Comparison of ENCODE assay signal across 8 cellular contexts in the genomic region with DNA sequence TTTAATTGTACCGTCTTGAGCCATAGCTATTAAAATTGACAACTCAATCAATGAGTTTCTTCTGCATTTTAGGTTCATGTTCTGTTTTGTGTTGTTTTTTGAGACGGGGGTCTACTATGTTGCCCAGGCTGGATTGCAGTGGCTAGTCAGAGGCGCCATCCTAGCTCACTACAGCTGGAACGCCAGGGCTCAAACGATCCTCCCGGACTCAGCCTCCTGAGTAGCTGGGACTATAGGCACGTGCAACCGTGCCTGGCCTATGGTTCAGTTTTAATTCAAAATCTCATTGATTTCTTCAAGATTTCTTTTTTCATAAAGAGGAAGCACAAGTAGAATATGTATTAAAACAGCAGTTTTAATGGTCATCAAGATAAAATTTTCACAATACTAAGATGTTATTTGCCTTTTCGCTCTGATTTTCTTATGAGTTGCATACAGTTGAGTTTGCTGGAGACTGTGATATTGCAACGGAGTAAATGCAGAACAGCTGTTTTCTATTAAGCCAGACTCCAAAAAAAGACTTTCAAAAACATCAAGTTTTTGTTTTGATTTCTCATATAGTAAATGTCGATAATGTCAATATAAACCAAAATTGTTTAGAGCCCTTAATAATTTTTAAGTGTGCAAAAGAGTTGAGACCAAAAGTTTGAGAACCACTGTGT. TPM values are rescaled to one million over a fixed set of nuclear protein-coding genes. Genes with fewer than 3 reads are reported as not detected.
A peak's percentile ranks its signal among the peaks of the same experiment; 100 is the strongest.
DNase-seq lines count a peak whose midpoint lies in the region; ATAC-seq, FAIRE-seq and TF ChIP-seq lines count a peak whose summit lies in the region.

No MANE protein-coding gene starts in this region.

- TF ChIP-seq POLR2A in K562 (conservative IDR thresholded peaks at IDR 0.05), result no peak

- DNase-seq in BE2C, result no peak
- DNase-seq in HFFc6, result no peak
- no peak for DNase-seq in K562 (ENCODE audit: extremely low read depth in 1 of 4, low spot score in 3 of 4)
- DNase-seq in frontal cortex (ENCODE audit: low spot score in 2 of 2), result no peak
- no peak for DNase-seq in T1000 (lab: John Stamatoyannopoulos, UW)
- no peak for DNase-seq in posterior vena cava (ENCODE audit: low spot score)

- H3K4me3 ChIP-seq in BE2C (ENCODE audit: low read depth, low read length) (peak overlapping the region; percentile 98), K562 (peak overlapping the region; percentile 82), muscle layer of duodenum (ENCODE audit: low read depth in 1 of 2, low read length in 2 of 2) (peak overlapping the region; percentile 88 to 93)

- H3K9me1 ChIP-seq in K562 (ENCODE audit: control insufficient read depth, insufficient read depth, low read length), result peaks cover 5% of the 10 kb centered on the region

- peaks cover 18% of the 10 kb centered on the region for H3K36me3 Mint-ChIP-seq in HFFc6 (ENCODE audit: low read depth)

- H3K9me3 Mint-ChIP-seq in HFFc6, result no peaks in the 10 kb centered on the region

- H3K79me2 ChIP-seq in K562 (ENCODE audit: control insufficient read depth, insufficient read depth, low read length), result peaks cover 40% of the 10 kb centered on the region

- H3K4me1 Mint-ChIP-seq in HFFc6 (ENCODE audit: low read depth), result peaks cover 39% of the 10 kb centered on the region

- WGBS in K562 (ENCODE audit: insufficient coverage, low coverage, missing lambda C conversion rate), result 60% methylated on average over 11 of the region's 11 CpGs

- intact Hi-C loops in K562 (cut with micrococcal nuclease) (no loop called here), posterior vena cava (cut with DNase I) (no loop called here)

- no peak for FAIRE-seq in K562 (lab: Jason Lieb, UNC)
- FAIRE-seq in frontal cortex (lab: Jason Lieb, UNC), result no peak

- H3K27ac ChIP-seq in K562 (ENCODE audit: extremely low read depth, low read depth, low read length), result no peak overlapping the region
- peak overlapping the region; percentile 68 for H3K27ac ChIP-seq in muscle layer of duodenum (ENCODE audit: low read length)

- no peaks in the 10 kb centered on the region for H3K36me3 ChIP-seq in BE2C
- H3K36me3 ChIP-seq in K562 (ENCODE audit: control insufficient read depth, insufficient read depth, low read length), result no peaks in the 10 kb centered on the region
- peaks cover 6 to 9% of the 10 kb centered on the region in 2 donors for H3K36me3 ChIP-seq in muscle layer of duodenum (ENCODE audit: control insufficient read depth in 1 of 2, insufficient read depth in 2 of 2, low read length in 2 of 2)

- ATAC-seq in K562 (no peak), HG03457 (IDR thresholded peaks at IDR 0.05; ENCODE audit: unreplicated experiment) (no peak)

- TF ChIP-seq EP300 in K562 (IDR thresholded peaks at IDR 0.05; ENCODE audit: low read length), result no peak

- H3K9ac ChIP-seq in K562 (ENCODE audit: insufficient read depth in 1 of 2, low read depth in 2 of 2, low read length in 2 of 2), result peak overlapping the region in 1 of 2 experiments; percentile 82; a peak in 2 of 4 replicates

- TF ChIP-seq RAD21 in K562 (CRISPR knock-in tag; conservative IDR thresholded peaks at IDR 0.05 in 1 of 2, IDR thresholded peaks at IDR 0.05 in 1 of 2), result no peak

- POLR2A ChIA-PET in K562 (lab: Yijun Ruan, JAX), result interaction anchor here (0.9 to 2.2 kb wide), 7 partner anchors 9 to 135 kb away, joined by 3 to 18 read pairs (median 8); no protein-coding TSS in a partner anchor

- H3K27ac Mint-ChIP-seq in HFFc6, result peak overlapping the region; percentile 99

- H2AFZ ChIP-seq in K562 (ENCODE audit: low read depth, low read length), result peak overlapping the region; percentile 97

- H3K4me1 ChIP-seq in BE2C (no peaks in the 10 kb centered on the region), K562 (replicated peaks in 1 of 2; ENCODE audit: control insufficient read depth in 2 of 2, insufficient read depth in 2 of 2, low read length in 2 of 2) (peaks cover 7 to 19% of the 10 kb centered on the region in 2 experiments; a peak in 3 of 5 replicates), muscle layer of duodenum (ENCODE audit: control insufficient read depth in 1 of 2, insufficient read depth in 2 of 2, low read length in 2 of 2) (peaks cover 23 to 28% of the 10 kb centered on the region in 2 donors)

- in situ Hi-C loops in K562 (cut with MboI), result no loop called here

- CTCF ChIA-PET in K562 (lab: Yijun Ruan, JAX; ENCODE audit: low intra/inter-chr PET ratio), result no interaction called here

- H3K27me3 Mint-ChIP-seq in HFFc6 (ENCODE audit: insufficient read depth), result peaks cover 2% of the 10 kb centered on the region

- TF ChIP-seq CTCF in BE2C (IDR thresholded peaks at IDR 0.05; ENCODE audit: low read depth, low read length), result no peak
- TF ChIP-seq CTCF in HFFc6 (IDR thresholded peaks at IDR 0.05), result no peak
- TF ChIP-seq CTCF in K562 (IDR thresholded peaks at IDR 0.05 in 2 of 3, conservative IDR thresholded peaks at IDR 0.05 in 1 of 3; ENCODE audit: insufficient read depth in 2 of 3, low read depth in 1 of 3, low read length in 3 of 3), result no peak

- H3K4me3 Mint-ChIP-seq in HFFc6, result peak overlapping the region; percentile 98

- H3K4me2 ChIP-seq in K562 (ENCODE audit: insufficient read depth, low read length), result peak overlapping the region; percentile 95

- H3K27me3 ChIP-seq in BE2C, result no peaks in the 10 kb centered on the region
- no peaks in the 10 kb centered on the region for H3K27me3 ChIP-seq in K562 (ENCODE audit: control insufficient read depth in 2 of 2, insufficient read depth in 2 of 2, low read length in 2 of 2)
- no peaks in the 10 kb centered on the region for H3K27me3 ChIP-seq in muscle layer of duodenum (ENCODE audit: low read depth, low read length)

- peaks cover 13% of the 10 kb centered on the region; the same call in 1 of the 2 replicates for H4K20me1 ChIP-seq in K562 (replicated peaks; ENCODE audit: control insufficient read depth, insufficient read depth, low read length)

- no TSS peak for BruUV-seq in K562 (replicated peaks; lab: Mats Ljungman, UMichigan)

- no peaks in the 10 kb centered on the region for H3K9me3 ChIP-seq in BE2C
- H3K9me3 ChIP-seq in K562 (replicated peaks; ENCODE audit: control insufficient read depth, insufficient read depth, low read depth, low read length), result no peaks in the 10 kb centered on the region
- no peaks in the 10 kb centered on the region for H3K9me3 ChIP-seq in muscle layer of duodenum (ENCODE audit: control insufficient read depth in 1 of 2, low read length in 2 of 2)

TF ChIP-seq in K562, 482 proteins besides CTCF, POLR2A, EP300 and RAD21:
- TF ChIP-seq MTA2 (IDR thresholded peaks at IDR 0.05; ENCODE audit: low read depth), result no peak
- no peak for TF ChIP-seq SNIP1 (IDR thresholded peaks at IDR 0.05; ENCODE audit: low read depth)
- TF ChIP-seq RAD51 (IDR thresholded peaks at IDR 0.05; ENCODE audit: borderline replicate concordance, low read depth), result no peak
- TF ChIP-seq, protein P1, sequence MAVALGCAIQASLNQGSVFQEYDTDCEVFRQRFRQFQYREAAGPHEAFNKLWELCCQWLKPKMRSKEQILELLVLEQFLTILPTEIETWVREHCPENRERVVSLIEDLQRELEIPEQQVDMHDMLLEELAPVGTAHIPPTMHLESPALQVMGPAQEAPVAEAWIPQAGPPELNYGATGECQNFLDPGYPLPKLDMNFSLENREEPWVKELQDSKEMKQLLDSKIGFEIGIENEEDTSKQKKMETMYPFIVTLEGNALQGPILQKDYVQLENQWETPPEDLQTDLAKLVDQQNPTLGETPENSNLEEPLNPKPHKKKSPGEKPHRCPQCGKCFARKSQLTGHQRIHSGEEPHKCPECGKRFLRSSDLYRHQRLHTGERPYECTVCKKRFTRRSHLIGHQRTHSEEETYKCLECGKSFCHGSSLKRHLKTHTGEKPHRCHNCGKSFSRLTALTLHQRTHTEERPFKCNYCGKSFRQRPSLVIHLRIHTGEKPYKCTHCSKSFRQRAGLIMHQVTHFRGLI (CRISPR knock-in tag; IDR thresholded peaks at IDR 0.05), result no peak
- no peak for TF ChIP-seq ZNF57 (CRISPR knock-in tag; IDR thresholded peaks at IDR 0.05)
- no peak for TF ChIP-seq HDAC6 (IDR thresholded peaks at IDR 0.05; ENCODE audit: low read depth, low read length)
- TF ChIP-seq BMI1 (IDR thresholded peaks at IDR 0.05; ENCODE audit: low read length), result no peak
- no peak for TF ChIP-seq CREB1 (IDR thresholded peaks at IDR 0.05)
- no peak for TF ChIP-seq CREB1 (CRISPR knock-in tag; IDR thresholded peaks at IDR 0.05)
- no peak for TF ChIP-seq ZNF3 (CRISPR knock-in tag; IDR thresholded peaks at IDR 0.05)
- no peak for TF ChIP-seq MEF2D (tag; conservative IDR thresholded peaks at IDR 0.05; ENCODE audit: low read depth)
- TF ChIP-seq FOS (IDR thresholded peaks at IDR 0.05; ENCODE audit: extremely low read depth, insufficient read length), result no peak

RNA-seq across cellular contexts. Expression of a gene that starts 1.1 kb away (rescaled TPM):
- 26.6 TPM for polyA plus RNA-seq in BE2C (2012; ENCODE audit: insufficient read depth, insufficient read length, low read depth)
- 10 to 100 TPM; 27.5 to 37.1 (median 29.8) TPM for total RNA-seq in HFFc6 (2021; fragmentation: NEBNext Ultra II Directional; extraction: Animal tissue kit (Norgen Biotek cat#: 25700))
- total RNA-seq in K562 (2011; cell fraction: chromatin; rRNA removed; ENCODE audit: low replicate concordance), result 32.0 and 52.5 TPM in 2 replicates
- 17.0 and 17.2 TPM in 2 replicates for total RNA-seq in K562 (2011; cell fraction: nucleolus; rRNA removed)
- total RNA-seq in K562 (2011; cell fraction: nucleoplasm; rRNA removed), result 26.4 and 28.0 TPM in 2 replicates
- total RNA-seq in K562 (2014; rRNA removed) (18.5 and 22.7 TPM in 2 replicates), K562 (2014; rRNA removed; fragmentation: Illumina TruSeq; extraction: Trizol) (26.3 and 28.2 TPM in 2 replicates), K562 (2015; rRNA removed; fragmentation: Illumina TruSeq; extraction: Trizol) (22.7 and 22.8 TPM in 2 replicates), K562 (2021) (20.3 and 20.6 TPM in 2 replicates), frontal cortex (17.9 TPM), posterior vena cava (10 to 100 TPM; 18.7 to 19.5 TPM)
- polyA plus RNA-seq in K562 (2011; rRNA removed) (21.5 and 24.9 TPM in 2 replicates), K562 (2014; fragmentation: Illumina TruSeq; extraction: Trizol) (30.9 and 41.7 TPM in 2 replicates), K562 (2014; fragmentation: Nextera tagmentation; extraction: Ambion mirVana) (1 to 10 TPM; 6.2 to 6.7 TPM), K562 (2014; rRNA removed) (22.8 and 23.1 TPM in 2 replicates)
- 13.4 and 14.4 TPM in 2 replicates for polyA plus RNA-seq in K562 (2011; cell fraction: cytosol; rRNA removed)
- 28.2 and 30.1 TPM in 2 replicates for polyA plus RNA-seq in K562 (2011; cell fraction: nucleus; rRNA removed)
- polyA plus RNA-seq in K562 (2012), result 19.0 and 19.6 TPM in 2 replicates
- 19.9 and 29.4 TPM in 2 replicates for polyA minus RNA-seq in K562 (2011; rRNA and poly(A)+ RNA removed)
- polyA minus RNA-seq in K562 (2011; cell fraction: cytosol; rRNA and poly(A)+ RNA removed), result 7.5 and 9.5 TPM in 2 replicates
- 14.1 and 31.0 TPM in 2 replicates for polyA minus RNA-seq in K562 (2011; cell fraction: nucleus; rRNA and poly(A)+ RNA removed)
